In genomic region chr20:32018269-32019155, GRCh38 we compare ENCODE assay signal across 2 cellular contexts.
TF ChIP-seq lines count a peak whose summit lies in the region.

No MANE protein-coding gene starts in this region.

TF ChIP-seq in SK-N-SH treated with all-trans-retinoic acid at 6 μM for 48 hours, 23 proteins besides CTCF, POLR2A, EP300 and RAD21 (continued from another document):
- no peak for TF ChIP-seq POU6F1 (CRISPR knock-in tag; IDR thresholded peaks at IDR 0.05; ENCODE audit: borderline replicate concordance, low read depth)
- TF ChIP-seq PATZ1 (CRISPR knock-in tag; IDR thresholded peaks at IDR 0.05; ENCODE audit: borderline replicate concordance) = no peak
- no peak for TF ChIP-seq RARB (CRISPR knock-in tag; IDR thresholded peaks at IDR 0.05)
- TF ChIP-seq GLIS3 (CRISPR knock-in tag; IDR thresholded peaks at IDR 0.05) = no peak
- no peak for TF ChIP-seq BACH2 (CRISPR knock-in tag; IDR thresholded peaks at IDR 0.05; ENCODE audit: borderline replicate concordance)
- no peak for TF ChIP-seq ARNTL (CRISPR knock-in tag; IDR thresholded peaks at IDR 0.05; ENCODE audit: borderline replicate concordance, low read depth)
- TF ChIP-seq CSRNP3 (CRISPR knock-in tag; IDR thresholded peaks at IDR 0.05) = no peak
- TF ChIP-seq SNAI2 (CRISPR knock-in tag; IDR thresholded peaks at IDR 0.05) = no peak
- TF ChIP-seq OSR1 (CRISPR knock-in tag; IDR thresholded peaks at IDR 0.05) = no peak

TF ChIP-seq in GM12878, 131 proteins besides CTCF, POLR2A, EP300 and RAD21 (continued from another document):
- TF ChIP-seq IRF3 (IDR thresholded peaks at IDR 0.05) = no peak
- no peak for TF ChIP-seq IKZF2 (IDR thresholded peaks at IDR 0.05)
- TF ChIP-seq NRF1 (conservative IDR thresholded peaks at IDR 0.05; ENCODE audit: low read depth, low read length) = no peak
- no peak; the same call in 1 of the 2 replicates for TF ChIP-seq IKZF1 (conservative IDR thresholded peaks at IDR 0.05)
- TF ChIP-seq FOXM1 (IDR thresholded peaks at IDR 0.05; ENCODE audit: low read depth, low read length) = no peak
- TF ChIP-seq EGR1 (IDR thresholded peaks at IDR 0.05; ENCODE audit: borderline replicate concordance in 1 of 2, low read depth in 2 of 2, low read length in 2 of 2) = peak in 1 of 2 experiments; percentile 54; a peak in 1 of 3 replicates
- no peak for TF ChIP-seq BHLHE40 (IDR thresholded peaks at IDR 0.05; ENCODE audit: borderline replicate concordance in 1 of 2, low read depth in 2 of 2, low read length in 1 of 2)
